8 cellular contexts compared by ENCODE assay signal in the genomic region with DNA sequence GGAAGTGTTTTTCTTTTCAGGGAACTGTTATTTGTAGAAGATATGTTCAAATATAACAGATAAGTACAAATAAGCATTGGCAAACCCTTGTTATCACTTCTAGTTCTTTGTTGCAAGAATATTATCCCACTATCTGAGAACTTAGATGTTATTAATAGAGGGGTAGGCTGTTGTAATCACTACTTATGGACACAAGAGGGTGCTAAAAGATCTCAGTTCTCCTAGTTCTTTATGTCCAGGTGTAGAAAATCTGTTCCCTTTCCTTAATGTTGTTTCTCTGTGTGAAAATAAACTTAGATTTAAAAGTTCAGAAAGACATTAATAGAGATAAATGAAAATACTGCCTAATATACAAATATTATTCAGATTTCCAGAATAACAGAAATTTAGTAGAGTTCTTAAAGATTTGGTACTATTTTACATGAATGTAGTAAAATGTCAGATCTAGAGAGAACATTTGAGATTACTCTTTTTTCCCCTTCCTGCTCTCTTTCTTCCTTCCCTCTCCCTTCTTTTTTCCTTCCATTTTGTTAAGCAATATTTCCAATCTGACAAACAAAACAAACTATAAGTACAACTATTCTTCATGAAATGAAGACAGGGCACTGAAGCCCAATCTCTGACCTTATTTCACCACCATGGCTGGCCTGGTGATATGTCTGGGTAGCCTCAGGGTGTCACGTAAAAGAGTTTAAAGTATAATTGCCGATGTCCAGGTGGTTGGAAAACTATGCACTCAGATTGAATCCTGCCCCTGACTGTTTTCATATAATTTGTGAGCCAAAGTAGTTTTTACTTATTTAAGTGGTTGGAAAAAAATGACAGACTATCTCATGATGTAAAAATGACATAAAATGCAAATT.
DNase-seq lines count a peak whose midpoint lies in the region; TF ChIP-seq lines count a peak whose summit lies in the region.

No MANE protein-coding gene starts in this region.

- CTCF ChIA-PET in HEK293T (lab: Yijun Ruan, JAX), result interaction anchor here (0.7 kb wide), 1 partner anchor 405 kb away, joined by 3 read pairs; no protein-coding TSS in a partner anchor

- POLR2A ChIA-PET in HEK293T (lab: Yijun Ruan, JAX), result no interaction called here

- DNase-seq in DMS153 treated with DMSO at 0.1 percent for 48 hours (lab: John Stamatoyannopoulos, UW; ENCODE audit: unreplicated experiment) (peak; percentile 10), DMS153 (lab: John Stamatoyannopoulos, UW) (no peak), HEK293T (ENCODE audit: extremely low spot score) (peak; percentile 32), NCI-H1105 treated with DMSO at 0.1 percent for 48 hours (lab: John Stamatoyannopoulos, UW) (peak; percentile 46), amniotic stem cell (lab: John Stamatoyannopoulos, UW) (peak; percentile 5), inferior parietal cortex (ENCODE audit: extremely low spot score) (peak; percentile 71)
- no peak for DNase-seq in stimulated activated naive CD4-positive, alpha-beta T cell (lab: John Stamatoyannopoulos, UW)
- DNase-seq in stimulated activated CD4-positive, alpha-beta T cell treated with anti-CD3 and anti-CD28 coated beads, Interleukin-1b, Interleukin-23, amount 100 ng/mL, for 48 hours, result no peak

TF ChIP-seq in HEK293T, 16 proteins besides CTCF, POLR2A, EP300 and RAD21:
- TF ChIP-seq TARDBP (IDR thresholded peaks at IDR 0.05) (no peak), ELF4 (IDR thresholded peaks at IDR 0.05) (no peak), SP1 (IDR thresholded peaks at IDR 0.05) (no peak), ZNF384 (IDR thresholded peaks at IDR 0.05) (no peak), SUZ12 (IDR thresholded peaks at IDR 0.05) (no peak), FOXK2 (IDR thresholded peaks at IDR 0.05) (no peak), BHLHE40 (IDR thresholded peaks at IDR 0.05; ENCODE audit: borderline replicate concordance) (no peak), LEF1 (IDR thresholded peaks at IDR 0.05; ENCODE audit: borderline replicate concordance) (no peak), HDGF (IDR thresholded peaks at IDR 0.05; ENCODE audit: borderline replicate concordance) (no peak), ARNT (IDR thresholded peaks at IDR 0.05) (no peak), L3MBTL2 (conservative IDR thresholded peaks at IDR 0.05) (no peak), NFRKB (IDR thresholded peaks at IDR 0.05) (no peak)
- TF ChIP-seq, protein P1, sequence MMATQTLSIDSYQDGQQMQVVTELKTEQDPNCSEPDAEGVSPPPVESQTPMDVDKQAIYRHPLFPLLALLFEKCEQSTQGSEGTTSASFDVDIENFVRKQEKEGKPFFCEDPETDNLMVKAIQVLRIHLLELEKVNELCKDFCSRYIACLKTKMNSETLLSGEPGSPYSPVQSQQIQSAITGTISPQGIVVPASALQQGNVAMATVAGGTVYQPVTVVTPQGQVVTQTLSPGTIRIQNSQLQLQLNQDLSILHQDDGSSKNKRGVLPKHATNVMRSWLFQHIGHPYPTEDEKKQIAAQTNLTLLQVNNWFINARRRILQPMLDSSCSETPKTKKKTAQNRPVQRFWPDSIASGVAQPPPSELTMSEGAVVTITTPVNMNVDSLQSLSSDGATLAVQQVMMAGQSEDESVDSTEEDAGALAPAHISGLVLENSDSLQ (IDR thresholded peaks at IDR 0.05), result no peak

Comparison
In these comparisons a context has a peak if more than half of its experiments do, and no peak if none do; other contexts are left out.
1. DNase-seq: peak in DMS153 treated with DMSO at 0.1 percent for 48 hours (single experiment), HEK293T (single experiment), NCI-H1105 treated with DMSO at 0.1 percent for 48 hours (single experiment), amniotic stem cell (single experiment) and inferior parietal cortex (single experiment); none in DMS153 (single experiment), stimulated activated naive CD4-positive, alpha-beta T cell (0 of 6) and stimulated activated CD4-positive, alpha-beta T cell treated with anti-CD3 and anti-CD28 coated beads, Interleukin-1b, Interleukin-23, amount 100 ng/mL, for 48 hours (single experiment).